Comparison of ENCODE assay signal across 20 cellular contexts in genomic region chr22:33083212-33083611, GRCh38. TPM values are rescaled to one million over a fixed set of nuclear protein-coding genes. Genes with fewer than 3 reads are reported as not detected.
A peak's percentile ranks its signal among the peaks of the same experiment; 100 is the strongest.
DNase-seq lines count a peak whose midpoint lies in the region; ATAC-seq, FAIRE-seq and TF ChIP-seq lines count a peak whose summit lies in the region.
"Had no signal": no experiment of that assay in that cellular context is flagged by ENCODE, and none has a peak within 500 bp of the region (broad histone marks: within the 10 kb centered on the region; RNA-seq: fewer than 3 reads in every experiment).

No MANE protein-coding gene starts in this region.

- peak; percentile 59 for FAIRE-seq in keratinocyte (lab: Jason Lieb, UNC)
- FAIRE-seq: frontal cortex had no signal

- H3K9me2 ChIP-seq in DOHH2 (replicated peaks; ENCODE audit: control insufficient read depth, low read length) = no peaks in the 10 kb centered on the region

- H3K4me1 ChIP-seq in DOHH2 (ENCODE audit: control insufficient read depth, low read length) = peaks cover 18% of the 10 kb centered on the region
- no peaks in the 10 kb centered on the region for H3K4me1 ChIP-seq in H9 (ENCODE audit: insufficient read depth, low read length)
- no peaks in the 10 kb centered on the region for H3K4me1 ChIP-seq in RWPE2 (ENCODE audit: insufficient read depth, poor library complexity, severe bottlenecking)
- no peaks in the 10 kb centered on the region for H3K4me1 ChIP-seq in keratinocyte (ENCODE audit: control insufficient read depth, extremely low read depth, insufficient read depth, low read length)

- H3K9me1 ChIP-seq in keratinocyte (ENCODE audit: control insufficient read depth, extremely low read depth, insufficient read depth, low read length) = no peaks in the 10 kb centered on the region

- H2BK20ac ChIP-seq in H9 (ENCODE audit: low read depth, low read length, poor library complexity, severe bottlenecking) = no peak overlapping the region

- no peak overlapping the region for H2AK5ac ChIP-seq in H9 (ENCODE audit: insufficient read length, low read length)

- H3K27me3 ChIP-seq in DOHH2 (ENCODE audit: control insufficient read depth, low read length) (no peaks in the 10 kb centered on the region), H9 (ENCODE audit: insufficient read depth, low read length) (no peaks in the 10 kb centered on the region), RWPE2 (ENCODE audit: insufficient read depth, poor library complexity, severe bottlenecking) (no peaks in the 10 kb centered on the region), keratinocyte (ENCODE audit: control insufficient read depth, extremely low read depth, insufficient read depth, low read length) (no peaks in the 10 kb centered on the region)
- H3K27me3 ChIP-seq: brain microvascular endothelial cell had no signal

- peaks cover 6 to 12% of the 10 kb centered on the region in 2 experiments for H3K9me3 Mint-ChIP-seq in H9

- no peak overlapping the region for H3K9ac ChIP-seq in H9 (ENCODE audit: extremely low read depth, insufficient read length, low read length)
- no peak overlapping the region for H3K9ac ChIP-seq in keratinocyte (ENCODE audit: control insufficient read depth, extremely low read depth, insufficient read depth, low read length)

- H4K91ac ChIP-seq in H9 (ENCODE audit: insufficient read length, low read depth, low read length) = no peak overlapping the region

- H3K36me3 ChIP-seq in DOHH2 (ENCODE audit: control insufficient read depth, low read length) = no peaks in the 10 kb centered on the region
- no peaks in the 10 kb centered on the region for H3K36me3 ChIP-seq in RWPE2 (ENCODE audit: low read depth)
- H3K36me3 ChIP-seq in keratinocyte (ENCODE audit: control insufficient read depth in 2 of 2, extremely low read depth in 1 of 2, insufficient read depth in 2 of 2, low read length in 2 of 2) = no peaks in the 10 kb centered on the region
- H3K36me3 ChIP-seq: brain microvascular endothelial cell had no signal

- no peaks in the 10 kb centered on the region for H3K23me2 ChIP-seq in H9 (ENCODE audit: insufficient read length, low read depth, low read length, poor library complexity, severe bottlenecking)

- no peak overlapping the region for H3K23ac ChIP-seq in H9 (ENCODE audit: insufficient read length, low read depth, low read length)

- no peak overlapping the region for H3K4me2 ChIP-seq in DOHH2 (ENCODE audit: low read length)
- H3K4me2 ChIP-seq in H9 (ENCODE audit: insufficient read depth, insufficient read length, low read length) = no peak overlapping the region
- H3K4me2 ChIP-seq in keratinocyte (ENCODE audit: control insufficient read depth, extremely low read depth, insufficient read depth, low read depth, low read length) = no peak overlapping the region

- H3F3A ChIP-seq in DOHH2 (ENCODE audit: control insufficient read depth, insufficient read depth) = no peaks in the 10 kb centered on the region

- peaks cover 43% of the 10 kb centered on the region for H3K27me3 Mint-ChIP-seq in H9 (ENCODE audit: low read depth)
- H3K27me3 Mint-ChIP-seq: activated CD4-positive, alpha-beta T cell treated with anti-CD3 and anti-CD28 coated beads, Interleukin-2, amount 10 ng/mL, durations not matched to agents 24 days and 14 days had no signal

- H3K27ac Mint-ChIP-seq in H9 = no peak overlapping the region
- H3K27ac Mint-ChIP-seq: activated CD4-positive, alpha-beta T cell treated with anti-CD3 and anti-CD28 coated beads, Interleukin-2, amount 10 ng/mL, durations not matched to agents 24 days and 14 days had no signal

- no peak overlapping the region for H3K14ac ChIP-seq in H9 (ENCODE audit: insufficient read depth, low read length)

- dilution Hi-C loops in keratinocyte (cut with MboI; ENCODE audit: extremely low pct_ligation_motif_present, low sequenced_read_pairs) = no loop called here

- peak; percentile 63 for TF ChIP-seq CTCF in DOHH2 (IDR thresholded peaks at IDR 0.05; ENCODE audit: low read depth, low read length, poor library complexity, severe bottlenecking)
- peak; percentile 54 for TF ChIP-seq CTCF in H9 (conservative IDR thresholded peaks at IDR 0.05)
- peak; percentile 31 for TF ChIP-seq CTCF in RWPE2 (IDR thresholded peaks at IDR 0.05; ENCODE audit: poor library complexity, severe bottlenecking)
- TF ChIP-seq CTCF in keratinocyte (optimal IDR thresholded peaks at IDR 0.05 in 1 of 3, IDR thresholded peaks at IDR 0.05 in 1 of 3, conservative IDR thresholded peaks at IDR 0.05 in 1 of 3; ENCODE audit: extremely low read depth in 1 of 3, insufficient read depth in 2 of 3, low read length in 3 of 3) = peak in 2 of 3 experiments; percentile 22 to 52

- no peak overlapping the region for H2AFZ ChIP-seq in H9 (ENCODE audit: low read length)
- H2AFZ ChIP-seq in keratinocyte (ENCODE audit: control insufficient read depth, low read length) = no peak overlapping the region

- ATAC-seq in RWPE2 (ENCODE audit: low read depth) (no peak), GM19452 (IDR thresholded peaks at IDR 0.05; ENCODE audit: unreplicated experiment) (no peak), HG03439 (IDR thresholded peaks at IDR 0.05; ENCODE audit: unreplicated experiment) (no peak)
- ATAC-seq: Right ventricle myocardium inferior had no signal

- H3K4me3 ChIP-seq in DOHH2 (ENCODE audit: low read length) (no peak overlapping the region), RWPE2 (ENCODE audit: severe bottlenecking) (no peak overlapping the region), keratinocyte (ENCODE audit: control insufficient read depth in 2 of 3, extremely low read depth in 1 of 3, insufficient read depth in 2 of 3, low read depth in 1 of 3, low read length in 3 of 3) (no peak overlapping the region)

- H4K8ac ChIP-seq in H9 (replicated peaks; ENCODE audit: insufficient read length, low read depth, low read length) = no peak overlapping the region

- H2BK5ac ChIP-seq in H9 (ENCODE audit: insufficient read length, low read length) = no peak overlapping the region

- no peaks in the 10 kb centered on the region for H3K79me1 ChIP-seq in H9 (ENCODE audit: insufficient read depth, low read depth, low read length, poor library complexity, severe bottlenecking)

- peaks cover 2 to 4% (median 3%) of the 10 kb centered on the region in 3 experiments; a peak in 2 of 7 replicates for H3K36me3 Mint-ChIP-seq in H9 (ENCODE audit: insufficient read depth in 1 of 3, low read depth in 3 of 3)

- no peaks in the 10 kb centered on the region for H3K4me1 Mint-ChIP-seq in H9
- H3K4me1 Mint-ChIP-seq: activated CD4-positive, alpha-beta T cell treated with anti-CD3 and anti-CD28 coated beads, Interleukin-2, amount 10 ng/mL, durations not matched to agents 24 days and 14 days had no signal

- no peak overlapping the region for H3K18ac ChIP-seq in H9 (ENCODE audit: insufficient read length, low read depth, low read length)

- H3K9me3 ChIP-seq in DOHH2 (ENCODE audit: control insufficient read depth, insufficient read depth, low read length) (peaks cover 19% of the 10 kb centered on the region), H9 (ENCODE audit: control insufficient read depth, low read depth, low read length) (no peaks in the 10 kb centered on the region), RWPE2 (ENCODE audit: severe bottlenecking) (no peaks in the 10 kb centered on the region), keratinocyte (ENCODE audit: control insufficient read depth, low read depth, low read length) (no peaks in the 10 kb centered on the region)

- H3K79me2 ChIP-seq in DOHH2 (ENCODE audit: control insufficient read depth, low read length) (no peaks in the 10 kb centered on the region), H9 (ENCODE audit: insufficient read depth, low read length) (no peaks in the 10 kb centered on the region), keratinocyte (ENCODE audit: control insufficient read depth, insufficient read depth, low read length) (no peaks in the 10 kb centered on the region)

- H3T11ph ChIP-seq in H9 (ENCODE audit: low read length) = no peak overlapping the region

- no peak overlapping the region for H3K4me3 Mint-ChIP-seq in H9
- H3K4me3 Mint-ChIP-seq: activated CD4-positive, alpha-beta T cell treated with anti-CD3 and anti-CD28 coated beads, Interleukin-2, amount 10 ng/mL, durations not matched to agents 24 days and 14 days had no signal

- DNase-seq in H9 = no peak
- DNase-seq in RWPE2 (ENCODE audit: low spot score) = no peak
- no peak for DNase-seq in keratinocyte (ENCODE audit: low read depth, low spot score)
- no peak for DNase-seq in A172 (ENCODE audit: low spot score)
- DNase-seq in NOMO-1 treated with dmso at 0.1 percent for 144 hours (lab: John Stamatoyannopoulos, UW; ENCODE audit: unreplicated experiment) = no peak
- DNase-seq: activated CD4-positive, alpha-beta T cell treated with anti-CD3 and anti-CD28 coated beads, Interleukin-2, amount 10 ng/mL, durations not matched to agents 24 days and 14 days; activated naive CD4-positive, alpha-beta T cell treated with anti-CD3 and anti-CD28 coated beads, Interleukin-2, amount 50 U/mL, for 16 hours; brain microvascular endothelial cell; KG1; midbrain; NCI-H1694; NCI-H524 treated with DMSO at 0.1 percent for 48 hours; nucleus accumbens; stimulated activated CD4-positive, alpha-beta T cell treated with anti-CD3 and anti-CD28 coated beads, Interleukin-4, amount 100 ng/mL, for 4 hours had no signal

- no peak overlapping the region for H2BK12ac ChIP-seq in H9 (ENCODE audit: insufficient read length, low read depth, low read length)

- no peak overlapping the region for H2BK15ac ChIP-seq in H9 (ENCODE audit: low read depth, low read length)

- no peak overlapping the region for H2BK120ac ChIP-seq in H9 (ENCODE audit: low read depth, low read length, poor library complexity, severe bottlenecking)

- H3K56ac ChIP-seq in H9 (ENCODE audit: insufficient read length, low read depth, low read length) = no peak overlapping the region

- H3K4ac ChIP-seq in H9 (ENCODE audit: low read depth, low read length) = no peak overlapping the region

- H4K20me1 ChIP-seq in DOHH2 (ENCODE audit: control insufficient read depth, insufficient read depth, low read depth, low read length) (no peaks in the 10 kb centered on the region), H9 (ENCODE audit: control insufficient read depth, insufficient read depth, insufficient read length) (no peaks in the 10 kb centered on the region), keratinocyte (ENCODE audit: control insufficient read depth, extremely low read depth, insufficient read depth, low read length) (no peaks in the 10 kb centered on the region)

- H3K27ac ChIP-seq in DOHH2 (ENCODE audit: low read depth, low read length) (no peak overlapping the region), H9 (ENCODE audit: insufficient read length, low read depth, low read length) (no peak overlapping the region), RWPE2 (ENCODE audit: poor library complexity, severe bottlenecking) (no peak overlapping the region), keratinocyte (ENCODE audit: control insufficient read depth, insufficient read depth, low read length) (no peak overlapping the region)
- H3K27ac ChIP-seq: brain microvascular endothelial cell, HL-60 had no signal

- H4K5ac ChIP-seq in H9 (ENCODE audit: insufficient read length, low read depth, low read length) = no peak overlapping the region

RNA-seq across cellular contexts. Expression of gene SYN3, which starts 25.0 kb away (rescaled TPM):
- 74.6 and 75.5 TPM in 2 replicates for total RNA-seq in H9 (2021)
- not detected in 3 replicates for polyA plus RNA-seq in keratinocyte
- not detected for polyA plus RNA-seq in keratinocyte (2011; ENCODE audit: low read depth)
- not detected in 2 replicates for polyA plus RNA-seq in keratinocyte (2011; cell fraction: cytosol; rRNA removed)
- polyA plus RNA-seq in keratinocyte (2011; cell fraction: nucleus; rRNA removed) = 0.14 TPM in 1 of 2 replicates, not detected in the other
- not detected in 2 replicates for polyA plus RNA-seq in keratinocyte (2012; ENCODE audit: low replicate concordance)
- not detected in 3 replicates for polyA minus RNA-seq in keratinocyte
- not detected for polyA minus RNA-seq in keratinocyte (2011; cell fraction: cytosol; rRNA and poly(A)+ RNA removed)
- polyA minus RNA-seq in keratinocyte (2011; cell fraction: nucleus; rRNA and poly(A)+ RNA removed) = not detected in 2 replicates
- total RNA-seq in A172 (2014; rRNA removed; shearing (Covaris generic)) = 0.10 TPM in 1 of 2 replicates, not detected in the other
- total RNA-seq: activated CD4-positive, alpha-beta T cell treated with anti-CD3 and anti-CD28 coated beads, Interleukin-2, amount 10 ng/mL, durations not matched to agents 24 days and 14 days; Right ventricle myocardium inferior had no signal

Comparison
In these comparisons a context has a peak if more than half of its experiments do, and no peak if none do; other contexts are left out.
1. RNA of gene SYN3, which starts 25.0 kb away (total RNA-seq): 74.6 to 75.5 TPM in H9; 0.10 TPM in A172; every median in the first group is over 10 times any median in the second.
2. Peak in every context shown above with its lines, with median percentiles within 50 percentile points of each other: CTCF ChIP-seq.